In the genomic region with DNA sequence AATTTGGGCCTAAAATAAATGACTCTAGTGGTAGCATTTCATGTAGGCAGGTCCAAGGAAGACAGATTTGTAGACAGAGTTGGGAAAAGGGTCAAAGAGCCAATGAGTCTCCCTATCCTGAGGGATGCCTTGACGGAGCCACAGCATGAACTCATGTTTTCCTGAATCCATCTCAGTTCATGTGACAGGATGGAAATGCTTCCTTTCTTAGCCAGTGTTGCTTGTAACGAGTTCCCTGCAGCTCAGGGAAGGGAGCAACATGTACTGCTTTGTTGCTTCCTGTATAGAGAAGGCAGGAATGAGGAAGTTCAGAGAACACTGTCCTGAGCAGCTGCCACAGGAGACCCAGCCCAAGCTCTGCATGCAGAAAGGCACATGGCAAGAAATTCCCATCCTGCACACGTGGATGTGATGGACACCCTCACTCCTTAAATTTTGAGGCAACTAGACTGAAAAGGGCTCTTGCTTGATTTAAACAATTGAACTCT, we compare ENCODE assay signal across 1 cellular context.
A peak's percentile ranks its signal among the peaks of the same experiment; 100 is the strongest.
TF ChIP-seq lines count a peak whose summit lies in the region.

No MANE protein-coding gene starts in this region.

TF ChIP-seq in HepG2, 621 proteins besides CTCF, POLR2A, EP300 and RAD21 (continued from another document and continues in another):
- TF ChIP-seq PHF20 (CRISPR knock-in tag; IDR thresholded peaks at IDR 0.05) (no peak; the same call in 1 of the 2 replicates), SIN3A (IDR thresholded peaks at IDR 0.05; ENCODE audit: borderline replicate concordance, low read depth, low read length) (no peak), ZNF792 (CRISPR knock-in tag; IDR thresholded peaks at IDR 0.05) (0 out of 2 replicates have a peak, but pooled peaks have one; percentile 23), TCF12 (IDR thresholded peaks at IDR 0.05) (no peak), TCF12 (CRISPR knock-in tag; IDR thresholded peaks at IDR 0.05) (no peak), ARHGAP35 (CRISPR knock-in tag; IDR thresholded peaks at IDR 0.05; ENCODE audit: borderline replicate concordance) (no peak), ZNF256 (CRISPR knock-in tag; conservative IDR thresholded peaks at IDR 0.05) (no peak), KMT2B (CRISPR knock-in tag; IDR thresholded peaks at IDR 0.05) (peak; percentile 65; the same call in 1 of the 2 replicates), PHF5A (CRISPR knock-in tag; IDR thresholded peaks at IDR 0.05; ENCODE audit: low read depth, unreplicated experiment) (no peak), BCL6 (CRISPR knock-in tag; IDR thresholded peaks at IDR 0.05) (no peak), ZNF530 (CRISPR knock-in tag; IDR thresholded peaks at IDR 0.05; ENCODE audit: low read depth) (no peak), TAF15 (IDR thresholded peaks at IDR 0.05; ENCODE audit: low read depth, low read length, poor library complexity, severe bottlenecking) (no peak), U2AF1 (optimal IDR thresholded peaks at IDR 0.05; ENCODE audit: low read depth, low read length) (no peak), NFATC3 (CRISPR knock-in tag; IDR thresholded peaks at IDR 0.05) (no peak), GABPB1 (CRISPR knock-in tag; IDR thresholded peaks at IDR 0.05) (peak; percentile 52; the same call in 1 of the 2 replicates), CBX2 (IDR thresholded peaks at IDR 0.05; ENCODE audit: low read depth, low read length) (no peak), CBX2 (CRISPR knock-in tag; IDR thresholded peaks at IDR 0.05; ENCODE audit: low read depth) (no peak), ETV5 (CRISPR knock-in tag; IDR thresholded peaks at IDR 0.05; ENCODE audit: borderline replicate concordance) (peak; percentile 86; the same call in 1 of the 2 replicates), KDM5A (IDR thresholded peaks at IDR 0.05; ENCODE audit: borderline replicate concordance, low read length) (no peak), HNRNPLL (IDR thresholded peaks at IDR 0.05; ENCODE audit: low read depth, low read length, poor library complexity, severe bottlenecking) (no peak), PCBP2 (optimal IDR thresholded peaks at IDR 0.05; ENCODE audit: low read depth, low read length, poor library complexity, severe bottlenecking) (no peak), ZNF749 (CRISPR knock-in tag; IDR thresholded peaks at IDR 0.05; ENCODE audit: borderline replicate concordance) (no peak), U2AF2 (IDR thresholded peaks at IDR 0.05; ENCODE audit: low read depth, low read length) (no peak), SALL2 (CRISPR knock-in tag; IDR thresholded peaks at IDR 0.05) (no peak), LCORL (IDR thresholded peaks at IDR 0.05) (no peak), LCORL (CRISPR knock-in tag; IDR thresholded peaks at IDR 0.05) (no peak), ZNF564 (CRISPR knock-in tag; IDR thresholded peaks at IDR 0.05) (no peak), ZNF292 (CRISPR knock-in tag; IDR thresholded peaks at IDR 0.05; ENCODE audit: borderline replicate concordance, low read depth) (peak; percentile 95), TOE1 (CRISPR knock-in tag; IDR thresholded peaks at IDR 0.05) (no peak), SUZ12 (IDR thresholded peaks at IDR 0.05; ENCODE audit: low read depth, low read length) (no peak), CCAR2 (optimal IDR thresholded peaks at IDR 0.05; ENCODE audit: low read depth, low read length) (no peak), DNMT3B (CRISPR knock-in tag; conservative IDR thresholded peaks at IDR 0.05) (no peak)
- TF ChIP-seq, protein P1, sequence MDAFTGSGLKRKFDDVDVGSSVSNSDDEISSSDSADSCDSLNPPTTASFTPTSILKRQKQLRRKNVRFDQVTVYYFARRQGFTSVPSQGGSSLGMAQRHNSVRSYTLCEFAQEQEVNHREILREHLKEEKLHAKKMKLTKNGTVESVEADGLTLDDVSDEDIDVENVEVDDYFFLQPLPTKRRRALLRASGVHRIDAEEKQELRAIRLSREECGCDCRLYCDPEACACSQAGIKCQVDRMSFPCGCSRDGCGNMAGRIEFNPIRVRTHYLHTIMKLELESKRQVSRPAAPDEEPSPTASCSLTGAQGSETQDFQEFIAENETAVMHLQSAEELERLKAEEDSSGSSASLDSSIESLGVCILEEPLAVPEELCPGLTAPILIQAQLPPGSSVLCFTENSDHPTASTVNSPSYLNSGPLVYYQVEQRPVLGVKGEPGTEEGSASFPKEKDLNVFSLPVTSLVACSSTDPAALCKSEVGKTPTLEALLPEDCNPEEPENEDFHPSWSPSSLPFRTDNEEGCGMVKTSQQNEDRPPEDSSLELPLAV (CRISPR knock-in tag; conservative IDR thresholded peaks at IDR 0.05; ENCODE audit: low read depth) = no peak
- TF ChIP-seq, protein P2, sequence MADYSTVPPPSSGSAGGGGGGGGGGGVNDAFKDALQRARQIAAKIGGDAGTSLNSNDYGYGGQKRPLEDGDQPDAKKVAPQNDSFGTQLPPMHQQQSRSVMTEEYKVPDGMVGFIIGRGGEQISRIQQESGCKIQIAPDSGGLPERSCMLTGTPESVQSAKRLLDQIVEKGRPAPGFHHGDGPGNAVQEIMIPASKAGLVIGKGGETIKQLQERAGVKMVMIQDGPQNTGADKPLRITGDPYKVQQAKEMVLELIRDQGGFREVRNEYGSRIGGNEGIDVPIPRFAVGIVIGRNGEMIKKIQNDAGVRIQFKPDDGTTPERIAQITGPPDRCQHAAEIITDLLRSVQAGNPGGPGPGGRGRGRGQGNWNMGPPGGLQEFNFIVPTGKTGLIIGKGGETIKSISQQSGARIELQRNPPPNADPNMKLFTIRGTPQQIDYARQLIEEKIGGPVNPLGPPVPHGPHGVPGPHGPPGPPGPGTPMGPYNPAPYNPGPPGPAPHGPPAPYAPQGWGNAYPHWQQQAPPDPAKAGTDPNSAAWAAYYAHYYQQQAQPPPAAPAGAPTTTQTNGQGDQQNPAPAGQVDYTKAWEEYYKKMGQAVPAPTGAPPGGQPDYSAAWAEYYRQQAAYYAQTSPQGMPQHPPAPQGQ (CRISPR knock-in tag; IDR thresholded peaks at IDR 0.05; ENCODE audit: borderline replicate concordance) = no peak
- TF ChIP-seq, protein P3, sequence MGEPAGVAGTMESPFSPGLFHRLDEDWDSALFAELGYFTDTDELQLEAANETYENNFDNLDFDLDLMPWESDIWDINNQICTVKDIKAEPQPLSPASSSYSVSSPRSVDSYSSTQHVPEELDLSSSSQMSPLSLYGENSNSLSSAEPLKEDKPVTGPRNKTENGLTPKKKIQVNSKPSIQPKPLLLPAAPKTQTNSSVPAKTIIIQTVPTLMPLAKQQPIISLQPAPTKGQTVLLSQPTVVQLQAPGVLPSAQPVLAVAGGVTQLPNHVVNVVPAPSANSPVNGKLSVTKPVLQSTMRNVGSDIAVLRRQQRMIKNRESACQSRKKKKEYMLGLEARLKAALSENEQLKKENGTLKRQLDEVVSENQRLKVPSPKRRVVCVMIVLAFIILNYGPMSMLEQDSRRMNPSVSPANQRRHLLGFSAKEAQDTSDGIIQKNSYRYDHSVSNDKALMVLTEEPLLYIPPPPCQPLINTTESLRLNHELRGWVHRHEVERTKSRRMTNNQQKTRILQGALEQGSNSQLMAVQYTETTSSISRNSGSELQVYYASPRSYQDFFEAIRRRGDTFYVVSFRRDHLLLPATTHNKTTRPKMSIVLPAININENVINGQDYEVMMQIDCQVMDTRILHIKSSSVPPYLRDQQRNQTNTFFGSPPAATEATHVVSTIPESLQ (CRISPR knock-in tag; conservative IDR thresholded peaks at IDR 0.05) = no peak
- TF ChIP-seq, protein P4, sequence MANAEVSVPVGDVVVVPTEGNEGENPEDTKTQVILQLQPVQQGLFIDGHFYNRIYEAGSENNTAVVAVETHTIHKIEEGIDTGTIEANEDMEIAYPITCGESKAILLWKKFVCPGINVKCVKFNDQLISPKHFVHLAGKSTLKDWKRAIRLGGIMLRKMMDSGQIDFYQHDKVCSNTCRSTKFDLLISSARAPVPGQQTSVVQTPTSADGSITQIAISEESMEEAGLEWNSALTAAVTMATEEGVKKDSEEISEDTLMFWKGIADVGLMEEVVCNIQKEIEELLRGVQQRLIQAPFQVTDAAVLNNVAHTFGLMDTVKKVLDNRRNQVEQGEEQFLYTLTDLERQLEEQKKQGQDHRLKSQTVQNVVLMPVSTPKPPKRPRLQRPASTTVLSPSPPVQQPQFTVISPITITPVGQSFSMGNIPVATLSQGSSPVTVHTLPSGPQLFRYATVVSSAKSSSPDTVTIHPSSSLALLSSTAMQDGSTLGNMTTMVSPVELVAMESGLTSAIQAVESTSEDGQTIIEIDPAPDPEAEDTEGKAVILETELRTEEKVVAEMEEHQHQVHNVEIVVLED (CRISPR knock-in tag; IDR thresholded peaks at IDR 0.05; ENCODE audit: borderline replicate concordance) = no peak
- TF ChIP-seq, protein P5, sequence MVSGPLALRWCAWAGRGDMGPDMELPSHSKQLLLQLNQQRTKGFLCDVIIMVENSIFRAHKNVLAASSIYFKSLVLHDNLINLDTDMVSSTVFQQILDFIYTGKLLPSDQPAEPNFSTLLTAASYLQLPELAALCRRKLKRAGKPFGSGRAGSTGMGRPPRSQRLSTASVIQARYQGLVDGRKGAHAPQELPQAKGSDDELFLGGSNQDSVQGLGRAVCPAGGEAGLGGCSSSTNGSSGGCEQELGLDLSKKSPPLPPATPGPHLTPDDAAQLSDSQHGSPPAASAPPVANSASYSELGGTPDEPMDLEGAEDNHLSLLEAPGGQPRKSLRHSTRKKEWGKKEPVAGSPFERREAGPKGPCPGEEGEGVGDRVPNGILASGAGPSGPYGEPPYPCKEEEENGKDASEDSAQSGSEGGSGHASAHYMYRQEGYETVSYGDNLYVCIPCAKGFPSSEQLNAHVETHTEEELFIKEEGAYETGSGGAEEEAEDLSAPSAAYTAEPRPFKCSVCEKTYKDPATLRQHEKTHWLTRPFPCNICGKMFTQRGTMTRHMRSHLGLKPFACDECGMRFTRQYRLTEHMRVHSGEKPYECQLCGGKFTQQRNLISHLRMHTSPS (CRISPR knock-in tag; IDR thresholded peaks at IDR 0.05; ENCODE audit: low read depth) = no peak
- TF ChIP-seq, protein P6, sequence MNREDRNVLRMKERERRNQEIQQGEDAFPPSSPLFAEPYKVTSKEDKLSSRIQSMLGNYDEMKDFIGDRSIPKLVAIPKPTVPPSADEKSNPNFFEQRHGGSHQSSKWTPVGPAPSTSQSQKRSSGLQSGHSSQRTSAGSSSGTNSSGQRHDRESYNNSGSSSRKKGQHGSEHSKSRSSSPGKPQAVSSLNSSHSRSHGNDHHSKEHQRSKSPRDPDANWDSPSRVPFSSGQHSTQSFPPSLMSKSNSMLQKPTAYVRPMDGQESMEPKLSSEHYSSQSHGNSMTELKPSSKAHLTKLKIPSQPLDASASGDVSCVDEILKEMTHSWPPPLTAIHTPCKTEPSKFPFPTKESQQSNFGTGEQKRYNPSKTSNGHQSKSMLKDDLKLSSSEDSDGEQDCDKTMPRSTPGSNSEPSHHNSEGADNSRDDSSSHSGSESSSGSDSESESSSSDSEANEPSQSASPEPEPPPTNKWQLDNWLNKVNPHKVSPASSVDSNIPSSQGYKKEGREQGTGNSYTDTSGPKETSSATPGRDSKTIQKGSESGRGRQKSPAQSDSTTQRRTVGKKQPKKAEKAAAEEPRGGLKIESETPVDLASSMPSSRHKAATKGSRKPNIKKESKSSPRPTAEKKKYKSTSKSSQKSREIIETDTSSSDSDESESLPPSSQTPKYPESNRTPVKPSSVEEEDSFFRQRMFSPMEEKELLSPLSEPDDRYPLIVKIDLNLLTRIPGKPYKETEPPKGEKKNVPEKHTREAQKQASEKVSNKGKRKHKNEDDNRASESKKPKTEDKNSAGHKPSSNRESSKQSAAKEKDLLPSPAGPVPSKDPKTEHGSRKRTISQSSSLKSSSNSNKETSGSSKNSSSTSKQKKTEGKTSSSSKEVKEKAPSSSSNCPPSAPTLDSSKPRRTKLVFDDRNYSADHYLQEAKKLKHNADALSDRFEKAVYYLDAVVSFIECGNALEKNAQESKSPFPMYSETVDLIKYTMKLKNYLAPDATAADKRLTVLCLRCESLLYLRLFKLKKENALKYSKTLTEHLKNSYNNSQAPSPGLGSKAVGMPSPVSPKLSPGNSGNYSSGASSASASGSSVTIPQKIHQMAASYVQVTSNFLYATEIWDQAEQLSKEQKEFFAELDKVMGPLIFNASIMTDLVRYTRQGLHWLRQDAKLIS (CRISPR knock-in tag; IDR thresholded peaks at IDR 0.05) = no peak
- TF ChIP-seq, protein P7, sequence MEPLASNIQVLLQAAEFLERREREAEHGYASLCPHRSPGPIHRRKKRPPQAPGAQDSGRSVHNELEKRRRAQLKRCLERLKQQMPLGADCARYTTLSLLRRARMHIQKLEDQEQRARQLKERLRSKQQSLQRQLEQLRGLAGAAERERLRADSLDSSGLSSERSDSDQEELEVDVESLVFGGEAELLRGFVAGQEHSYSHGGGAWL (CRISPR knock-in tag; IDR thresholded peaks at IDR 0.05) = no peak
- TF ChIP-seq, protein P8, sequence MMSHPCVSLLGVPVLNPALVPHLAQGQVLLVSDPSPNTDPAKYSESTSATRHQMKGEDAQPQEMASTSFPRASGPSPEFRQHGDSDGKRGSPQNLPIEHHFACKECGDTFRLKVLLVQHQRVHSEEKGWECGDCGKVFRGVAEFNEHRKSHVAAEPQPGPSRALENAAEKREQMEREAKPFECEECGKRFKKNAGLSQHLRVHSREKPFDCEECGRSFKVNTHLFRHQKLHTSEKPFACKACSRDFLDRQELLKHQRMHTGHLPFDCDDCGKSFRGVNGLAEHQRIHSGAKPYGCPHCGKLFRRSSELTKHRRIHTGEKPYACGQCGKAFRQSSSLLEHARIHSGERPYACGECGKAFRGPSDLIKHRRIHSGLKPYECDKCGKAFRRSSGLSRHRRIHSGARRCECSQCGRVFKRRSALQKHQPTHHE (CRISPR knock-in tag; IDR thresholded peaks at IDR 0.05; ENCODE audit: borderline replicate concordance) = no peak
- TF ChIP-seq, protein P9, sequence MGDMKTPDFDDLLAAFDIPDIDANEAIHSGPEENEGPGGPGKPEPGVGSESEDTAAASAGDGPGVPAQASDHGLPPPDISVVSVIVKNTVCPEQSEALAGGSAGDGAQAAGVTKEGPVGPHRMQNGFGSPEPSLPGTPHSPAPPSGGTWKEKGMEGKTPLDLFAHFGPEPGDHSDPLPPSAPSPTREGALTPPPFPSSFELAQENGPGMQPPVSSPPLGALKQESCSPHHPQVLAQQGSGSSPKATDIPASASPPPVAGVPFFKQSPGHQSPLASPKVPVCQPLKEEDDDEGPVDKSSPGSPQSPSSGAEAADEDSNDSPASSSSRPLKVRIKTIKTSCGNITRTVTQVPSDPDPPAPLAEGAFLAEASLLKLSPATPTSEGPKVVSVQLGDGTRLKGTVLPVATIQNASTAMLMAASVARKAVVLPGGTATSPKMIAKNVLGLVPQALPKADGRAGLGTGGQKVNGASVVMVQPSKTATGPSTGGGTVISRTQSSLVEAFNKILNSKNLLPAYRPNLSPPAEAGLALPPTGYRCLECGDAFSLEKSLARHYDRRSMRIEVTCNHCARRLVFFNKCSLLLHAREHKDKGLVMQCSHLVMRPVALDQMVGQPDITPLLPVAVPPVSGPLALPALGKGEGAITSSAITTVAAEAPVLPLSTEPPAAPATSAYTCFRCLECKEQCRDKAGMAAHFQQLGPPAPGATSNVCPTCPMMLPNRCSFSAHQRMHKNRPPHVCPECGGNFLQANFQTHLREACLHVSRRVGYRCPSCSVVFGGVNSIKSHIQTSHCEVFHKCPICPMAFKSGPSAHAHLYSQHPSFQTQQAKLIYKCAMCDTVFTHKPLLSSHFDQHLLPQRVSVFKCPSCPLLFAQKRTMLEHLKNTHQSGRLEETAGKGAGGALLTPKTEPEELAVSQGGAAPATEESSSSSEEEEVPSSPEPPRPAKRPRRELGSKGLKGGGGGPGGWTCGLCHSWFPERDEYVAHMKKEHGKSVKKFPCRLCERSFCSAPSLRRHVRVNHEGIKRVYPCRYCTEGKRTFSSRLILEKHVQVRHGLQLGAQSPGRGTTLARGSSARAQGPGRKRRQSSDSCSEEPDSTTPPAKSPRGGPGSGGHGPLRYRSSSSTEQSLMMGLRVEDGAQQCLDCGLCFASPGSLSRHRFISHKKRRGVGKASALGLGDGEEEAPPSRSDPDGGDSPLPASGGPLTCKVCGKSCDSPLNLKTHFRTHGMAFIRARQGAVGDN (CRISPR knock-in tag; IDR thresholded peaks at IDR 0.05) = peak; percentile 19; the same call in 1 of the 2 replicates
